In the genomic region with DNA sequence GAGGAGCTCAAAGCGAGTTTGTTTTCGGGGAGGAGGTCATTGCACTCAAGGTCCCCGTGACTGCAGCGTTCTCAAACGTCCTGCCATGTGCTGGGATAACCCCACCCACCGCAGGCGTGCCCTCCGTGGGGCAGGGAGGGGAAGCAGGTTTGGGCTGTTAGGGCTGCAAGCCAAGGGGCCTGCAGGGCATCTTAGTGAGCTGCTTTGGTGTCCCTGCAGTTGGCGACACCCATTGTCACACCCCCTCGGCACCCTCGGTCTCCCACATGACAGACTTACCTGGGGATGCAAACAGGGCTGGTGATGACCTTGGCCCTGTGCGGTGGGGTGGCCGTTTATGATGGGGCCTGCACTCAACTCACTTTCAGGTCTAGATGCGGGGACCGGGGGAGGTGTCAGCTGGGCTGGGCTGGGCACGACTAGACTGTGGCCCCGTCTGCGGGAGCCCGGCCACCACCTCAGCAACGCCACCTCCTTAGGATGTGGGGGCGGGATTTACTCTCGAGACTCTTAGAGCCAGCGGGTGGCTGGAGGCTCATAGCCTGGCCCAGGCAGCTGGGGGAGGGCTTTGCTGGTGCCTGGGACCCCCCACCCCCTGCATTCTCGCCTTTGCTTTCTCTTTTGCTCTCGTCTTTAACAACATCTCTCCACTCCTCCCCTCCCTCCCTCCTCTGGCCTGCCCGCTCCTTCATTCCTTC, we compare ENCODE assay signal across 17 cellular contexts. TPM values are rescaled to one million over a fixed set of nuclear protein-coding genes. Genes with fewer than 3 reads are reported as not detected.
DNase-seq lines count a peak whose midpoint lies in the region; ATAC-seq lines count a peak whose summit lies in the region.
"Had no signal": no experiment of that assay in that cellular context is flagged by ENCODE, and none has a peak within 500 bp of the region (broad histone marks: within the 10 kb centered on the region; RNA-seq: fewer than 3 reads in every experiment).

No MANE protein-coding gene starts in this region.

- H3K36me3 ChIP-seq in H7 (replicated peaks; ENCODE audit: control insufficient read depth, insufficient read depth, low read length) (no peaks in the 10 kb centered on the region), iPS-18a (ENCODE audit: control insufficient read depth, low read depth, low read length) (no peaks in the 10 kb centered on the region)
- H3K36me3 ChIP-seq: ovary had no signal

- H3K9ac ChIP-seq in iPS-18a (ENCODE audit: low read length), result no peak overlapping the region

- H3K4me1 ChIP-seq in iPS-18a (ENCODE audit: control insufficient read depth, low read depth, low read length), result peaks cover 12% of the 10 kb centered on the region

- H3K4me3 ChIP-seq in H7 (ENCODE audit: insufficient read depth, low read depth, low read length), result no peak overlapping the region
- H3K4me3 ChIP-seq in iPS-18a (ENCODE audit: low read length), result peak overlapping the region; percentile 21
- H3K4me3 ChIP-seq: mucosa of descending colon, ovary had no signal

- no peak for ATAC-seq in HG03469 (IDR thresholded peaks at IDR 0.05; ENCODE audit: unreplicated experiment)
- ATAC-seq: mucosa of descending colon had no signal

- H3K9me3 ChIP-seq in iPS-18a (ENCODE audit: control insufficient read depth, low read depth, low read length), result no peaks in the 10 kb centered on the region
- H3K9me3 ChIP-seq: mucosa of descending colon, ovary had no signal

- DNase-seq in H7, result peak; percentile 83
- DNase-seq in RPMI8226, result peak; percentile 35
- peak; percentile 48 for DNase-seq in retina
- no peak for DNase-seq in activated CD8-positive, alpha-beta memory T cell treated with anti-CD3 and anti-CD28 coated beads for 24 hours
- no peak for DNase-seq in occipital lobe (lab: John Stamatoyannopoulos, UW)
- DNase-seq in NCI-H1048 (lab: John Stamatoyannopoulos, UW), result no peak
- DNase-seq: effector memory CD4-positive, alpha-beta T cell; hypothalamus; mucosa of descending colon; NCI-H2107; NCI-H748 treated with DMSO at 0.1 percent for 48 hours; stimulated activated CD4-positive, alpha-beta T cell treated with anti-CD3 and anti-CD28 coated beads, Interleukin-2, amount 100 ng/mL, for 48 hours; substantia nigra had no signal

- H3K27me3 ChIP-seq in H7 (ENCODE audit: control insufficient read depth, insufficient read depth, low read length) (peaks cover 40% of the 10 kb centered on the region), iPS-18a (ENCODE audit: control insufficient read depth, insufficient read depth, low read length) (peaks cover 96% of the 10 kb centered on the region)
- H3K27me3 ChIP-seq: ovary had no signal

- no peak overlapping the region for H3K27ac ChIP-seq in iPS-18a (ENCODE audit: low read length)
- H3K27ac ChIP-seq: ovary had no signal

RNA-seq across cellular contexts. Expression of a gene that starts 6.5 kb away (rescaled TPM):
- 0.55 and 1.5 TPM in 2 replicates for total RNA-seq in H7 (2014; rRNA removed; shearing (Covaris generic))
- total RNA-seq in occipital lobe, result 0.16 TPM
- total RNA-seq: RPMI7951 had no signal

RNA-seq across cellular contexts. Expression of a gene that starts 54.9 kb away (rescaled TPM):
- not detected in 2 replicates for total RNA-seq in H7 (2014; rRNA removed; shearing (Covaris generic))
- total RNA-seq in occipital lobe, result not detected
- total RNA-seq: RPMI7951 had no signal

Comparison
In these comparisons a context has a peak if more than half of its experiments do, and no peak if none do; other contexts are left out.
1. DNase-seq: peak in H7 (single experiment), RPMI8226 (single experiment) and retina (single experiment); none in activated CD8-positive, alpha-beta memory T cell treated with anti-CD3 and anti-CD28 coated beads for 24 hours (single experiment), occipital lobe (single experiment) and NCI-H1048 (single experiment).